1 cellular context compared by ENCODE assay signal in genomic region chr10:89427629-89428028, GRCh38.
A peak's percentile ranks its signal among the peaks of the same experiment; 100 is the strongest.
TF ChIP-seq lines count a peak whose summit lies in the region.

No MANE protein-coding gene starts in this region.

TF ChIP-seq in SK-N-SH, 30 proteins besides CTCF, POLR2A, EP300 and RAD21 (continued from another document):
- TF ChIP-seq, protein P1, sequence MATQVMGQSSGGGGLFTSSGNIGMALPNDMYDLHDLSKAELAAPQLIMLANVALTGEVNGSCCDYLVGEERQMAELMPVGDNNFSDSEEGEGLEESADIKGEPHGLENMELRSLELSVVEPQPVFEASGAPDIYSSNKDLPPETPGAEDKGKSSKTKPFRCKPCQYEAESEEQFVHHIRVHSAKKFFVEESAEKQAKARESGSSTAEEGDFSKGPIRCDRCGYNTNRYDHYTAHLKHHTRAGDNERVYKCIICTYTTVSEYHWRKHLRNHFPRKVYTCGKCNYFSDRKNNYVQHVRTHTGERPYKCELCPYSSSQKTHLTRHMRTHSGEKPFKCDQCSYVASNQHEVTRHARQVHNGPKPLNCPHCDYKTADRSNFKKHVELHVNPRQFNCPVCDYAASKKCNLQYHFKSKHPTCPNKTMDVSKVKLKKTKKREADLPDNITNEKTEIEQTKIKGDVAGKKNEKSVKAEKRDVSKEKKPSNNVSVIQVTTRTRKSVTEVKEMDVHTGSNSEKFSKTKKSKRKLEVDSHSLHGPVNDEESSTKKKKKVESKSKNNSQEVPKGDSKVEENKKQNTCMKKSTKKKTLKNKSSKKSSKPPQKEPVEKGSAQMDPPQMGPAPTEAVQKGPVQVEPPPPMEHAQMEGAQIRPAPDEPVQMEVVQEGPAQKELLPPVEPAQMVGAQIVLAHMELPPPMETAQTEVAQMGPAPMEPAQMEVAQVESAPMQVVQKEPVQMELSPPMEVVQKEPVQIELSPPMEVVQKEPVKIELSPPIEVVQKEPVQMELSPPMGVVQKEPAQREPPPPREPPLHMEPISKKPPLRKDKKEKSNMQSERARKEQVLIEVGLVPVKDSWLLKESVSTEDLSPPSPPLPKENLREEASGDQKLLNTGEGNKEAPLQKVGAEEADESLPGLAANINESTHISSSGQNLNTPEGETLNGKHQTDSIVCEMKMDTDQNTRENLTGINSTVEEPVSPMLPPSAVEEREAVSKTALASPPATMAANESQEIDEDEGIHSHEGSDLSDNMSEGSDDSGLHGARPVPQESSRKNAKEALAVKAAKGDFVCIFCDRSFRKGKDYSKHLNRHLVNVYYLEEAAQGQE (IDR thresholded peaks at IDR 0.05; ENCODE audit: low read depth, low read length), result no peak
- TF ChIP-seq RXRA (IDR thresholded peaks at IDR 0.05; ENCODE audit: borderline replicate concordance, low read depth) (peak; percentile 86), PBX3 (IDR thresholded peaks at IDR 0.05) (peak; percentile 50; the same call in 1 of the 2 replicates), YY1 (IDR thresholded peaks at IDR 0.05; ENCODE audit: low read depth) (no peak)
